In genomic region chr15:37015476-37015875, GRCh38 we compare ENCODE assay signal across 13 cellular contexts.
DNase-seq lines count a peak whose midpoint lies in the region; ATAC-seq, FAIRE-seq and TF ChIP-seq lines count a peak whose summit lies in the region.
"Had no signal": no experiment of that assay in that cellular context is flagged by ENCODE, and none has a peak within 500 bp of the region (broad histone marks: within the 10 kb centered on the region; RNA-seq: fewer than 3 reads in every experiment).

No MANE protein-coding gene starts in this region.

- no peak for TF ChIP-seq POLR2A in prostate gland (IDR thresholded peaks at IDR 0.05)

- intact Hi-C loops in prostate gland (cut with DNase I), result no loop called here

- no peak overlapping the region for H3K9ac ChIP-seq in SK-N-SH

- H3K9me3 Mint-ChIP-seq in GM23338, result no peaks in the 10 kb centered on the region

- H3K9me3 ChIP-seq in SK-N-SH (no peaks in the 10 kb centered on the region), prostate gland (no peaks in the 10 kb centered on the region)

- POLR2A ChIA-PET in SK-N-SH (lab: Yijun Ruan, JAX), result interaction anchor here (0.7 kb wide), 1 partner anchor 113 kb away, joined by 4 read pairs; no protein-coding TSS in a partner anchor
- POLR2A ChIA-PET in GM10248 (lab: Yijun Ruan, JAX), result no interaction called here

- no peak for TF ChIP-seq RAD21 in SK-N-SH (IDR thresholded peaks at IDR 0.05; ENCODE audit: low read length)

- H3K27ac ChIP-seq in GM23338 (ENCODE audit: low read depth), result no peak overlapping the region
- peak overlapping the region; percentile 61 to 63; a peak in 3 of 4 replicates for H3K27ac ChIP-seq in SK-N-SH (ENCODE audit: low read depth in 2 of 2, low read length in 1 of 2)
- H3K27ac ChIP-seq in prostate gland, result peak overlapping the region; percentile 29 to 70
- H3K27ac ChIP-seq: C4-2B had no signal

- no peak overlapping the region for H3K4me3 Mint-ChIP-seq in GM23338

- H3K79me2 ChIP-seq in GM23338 (replicated peaks; ENCODE audit: insufficient read depth) (no peaks in the 10 kb centered on the region), SK-N-SH (ENCODE audit: insufficient read depth) (peaks cover 95% of the 10 kb centered on the region)

- 68% methylated on average over 4 of the region's 4 CpGs for WGBS in SK-N-SH (ENCODE audit: low lambda C conversion rate)
- 13% methylated on average over 4 of the region's 4 CpGs for WGBS in prostate gland

- peak; percentile 83 for ATAC-seq in GM23338
- no peak for ATAC-seq in HG02981 (IDR thresholded peaks at IDR 0.05; ENCODE audit: unreplicated experiment)

- peaks cover 10% of the 10 kb centered on the region for H3K4me1 ChIP-seq in GM23338 (ENCODE audit: insufficient read depth)
- peaks cover 0 to 32% of the 10 kb centered on the region in 2 experiments; a peak in 3 of 4 replicates for H3K4me1 ChIP-seq in SK-N-SH (ENCODE audit: control insufficient read depth in 1 of 2, insufficient read depth in 2 of 2, low read depth in 1 of 2, low read length in 1 of 2)
- H3K4me1 ChIP-seq in prostate gland (replicated peaks), result peaks cover 11% of the 10 kb centered on the region

- H3F3A ChIP-seq in GM23338 (replicated peaks; ENCODE audit: low read depth), result no peaks in the 10 kb centered on the region
- H3F3A ChIP-seq in SK-N-SH (replicated peaks; ENCODE audit: insufficient read depth), result peaks cover 16% of the 10 kb centered on the region

- CTCF ChIA-PET in SK-N-SH (lab: Yijun Ruan, JAX) (interaction anchor here (0.5 to 1.8 kb wide), 4 partner anchors 9 to 945 kb away, joined by 3 to 5 read pairs (median 3); no protein-coding TSS in a partner anchor), GM10248 (lab: Yijun Ruan, JAX) (interaction anchor here (1.3 kb wide), 1 partner anchor 123 kb away, joined by 3 read pairs; no protein-coding TSS in a partner anchor)

- no peaks in the 10 kb centered on the region for H3K27me3 Mint-ChIP-seq in GM23338 (ENCODE audit: insufficient read depth, low read depth, poor library complexity)

- DNase-seq in GM23338 (ENCODE audit: low spot score) (peak; percentile 34), SK-N-SH (no peak), foreskin fibroblast (peak in 1 of 2 donors; percentile 22), prostate gland (ENCODE audit: low spot score) (no peak), GM10248 (ENCODE audit: extremely low spot score) (no peak), RCC 7860 (ENCODE audit: low spot score) (no peak)
- no peak for DNase-seq in activated CD4-positive, alpha-beta T cell treated with anti-CD3 and anti-CD28 coated beads, Interleukin-2, amount 50 U/mL, for 48 hours
- DNase-seq: erythroblast, NCI-H1092 treated with DMSO at 0.1 percent for 48 hours, substantia nigra had no signal

- H3K4me1 Mint-ChIP-seq in GM23338, result peaks cover 23% of the 10 kb centered on the region

- TF ChIP-seq CTCF in GM23338 (conservative IDR thresholded peaks at IDR 0.05; ENCODE audit: low read depth in 2 of 2) (no peak), SK-N-SH (IDR thresholded peaks at IDR 0.05) (no peak), foreskin fibroblast (IDR thresholded peaks at IDR 0.05; ENCODE audit: low read depth, low read length) (no peak), prostate gland (IDR thresholded peaks at IDR 0.05) (no peak), GM10248 (IDR thresholded peaks at IDR 0.05; ENCODE audit: control extremely low read depth, extremely low read depth, low read depth, missing control alignments) (no peak)

- H3K4me2 ChIP-seq in GM23338 (no peak overlapping the region), SK-N-SH (0 out of 2 replicates have a peak overlapping the region, but pooled peaks have one; percentile 28)

- no peak overlapping the region for H3K27ac Mint-ChIP-seq in GM23338

- FAIRE-seq in RCC 7860 (lab: Jason Lieb, UNC), result no peak
- FAIRE-seq: GM19239 had no signal

- TF ChIP-seq EP300 in SK-N-SH (IDR thresholded peaks at IDR 0.05; ENCODE audit: borderline replicate concordance in 1 of 2, low read depth in 1 of 2, low read length in 1 of 2), result no peak

- no peak overlapping the region for H2AFZ ChIP-seq in GM23338
- no peak overlapping the region for H2AFZ ChIP-seq in SK-N-SH (ENCODE audit: low read depth)

- H4K20me1 ChIP-seq in GM23338 (replicated peaks; ENCODE audit: insufficient read depth) (no peaks in the 10 kb centered on the region), SK-N-SH (ENCODE audit: insufficient read depth) (peaks cover 44% of the 10 kb centered on the region)

- H3K36me3 ChIP-seq in GM23338 (ENCODE audit: insufficient read depth) (no peaks in the 10 kb centered on the region), SK-N-SH (replicated peaks in 1 of 2; ENCODE audit: control insufficient read depth in 1 of 2, insufficient read depth in 2 of 2, low read length in 1 of 2) (peaks cover 56 to 87% of the 10 kb centered on the region in 2 experiments), prostate gland (no peaks in the 10 kb centered on the region)

- H3K9me2 ChIP-seq in GM23338 (ENCODE audit: insufficient read depth), result peaks cover 2% of the 10 kb centered on the region
- no peaks in the 10 kb centered on the region for H3K9me2 ChIP-seq in SK-N-SH

- H3K4me3 ChIP-seq in GM23338 (no peak overlapping the region), SK-N-SH (ENCODE audit: low read depth in 2 of 2, low read length in 1 of 2) (no peak overlapping the region), foreskin fibroblast (ENCODE audit: low read depth in 1 of 2, low read length in 2 of 2) (peak overlapping the region; percentile 1 to 9), prostate gland (no peak overlapping the region)

- H3K27me3 ChIP-seq in GM23338 (ENCODE audit: insufficient read depth) (no peaks in the 10 kb centered on the region), SK-N-SH (ENCODE audit: insufficient read depth) (no peaks in the 10 kb centered on the region), prostate gland (replicated peaks; ENCODE audit: insufficient read depth) (no peaks in the 10 kb centered on the region)

- H3K36me3 Mint-ChIP-seq in GM23338 (ENCODE audit: low read depth), result no peaks in the 10 kb centered on the region

TF ChIP-seq in GM23338, 12 proteins besides CTCF, POLR2A, EP300 and RAD21 (continues in another document):
- TF ChIP-seq POLR2AphosphoS5 (IDR thresholded peaks at IDR 0.05; ENCODE audit: low read depth), result no peak
- TF ChIP-seq ZNF114 (CRISPR knock-in tag; IDR thresholded peaks at IDR 0.05), result no peak
- TF ChIP-seq EZH2phosphoT487 (IDR thresholded peaks at IDR 0.05; ENCODE audit: unreplicated experiment), result no peak
- TF ChIP-seq STAT1 (IDR thresholded peaks at IDR 0.05; ENCODE audit: unreplicated experiment), result no peak

TF ChIP-seq in SK-N-SH, 30 proteins besides CTCF, POLR2A, EP300 and RAD21 (continues in another document):
- TF ChIP-seq JUND (IDR thresholded peaks at IDR 0.05) (no peak), REST (IDR thresholded peaks at IDR 0.05; ENCODE audit: low read depth, low read length) (no peak), SMC3 (IDR thresholded peaks at IDR 0.05; ENCODE audit: low read depth, low read length) (no peak), NRF1 (IDR thresholded peaks at IDR 0.05; ENCODE audit: low read depth, low read length) (no peak), EZH2phosphoT487 (IDR thresholded peaks at IDR 0.05; ENCODE audit: borderline replicate concordance, low read depth) (no peak), TEAD4 (IDR thresholded peaks at IDR 0.05; ENCODE audit: borderline replicate concordance, insufficient read depth) (no peak), IRF3 (IDR thresholded peaks at IDR 0.05; ENCODE audit: low read depth, low read length) (no peak), YY1 (IDR thresholded peaks at IDR 0.05; ENCODE audit: low read depth) (no peak), PBX3 (IDR thresholded peaks at IDR 0.05) (no peak), TAF1 (IDR thresholded peaks at IDR 0.05; ENCODE audit: borderline replicate concordance, low read depth, low read length) (no peak), NFIC (IDR thresholded peaks at IDR 0.05; ENCODE audit: borderline replicate concordance) (no peak)

Comparison
In these comparisons a context has a peak if more than half of its experiments do, and no peak if none do; other contexts are left out.
1. H3K4me3 ChIP-seq: peak in foreskin fibroblast (2 of 2); none in GM23338 (single experiment), SK-N-SH (0 of 2) and prostate gland (0 of 2).